1 cellular context compared by ENCODE assay signal in the genomic region with DNA sequence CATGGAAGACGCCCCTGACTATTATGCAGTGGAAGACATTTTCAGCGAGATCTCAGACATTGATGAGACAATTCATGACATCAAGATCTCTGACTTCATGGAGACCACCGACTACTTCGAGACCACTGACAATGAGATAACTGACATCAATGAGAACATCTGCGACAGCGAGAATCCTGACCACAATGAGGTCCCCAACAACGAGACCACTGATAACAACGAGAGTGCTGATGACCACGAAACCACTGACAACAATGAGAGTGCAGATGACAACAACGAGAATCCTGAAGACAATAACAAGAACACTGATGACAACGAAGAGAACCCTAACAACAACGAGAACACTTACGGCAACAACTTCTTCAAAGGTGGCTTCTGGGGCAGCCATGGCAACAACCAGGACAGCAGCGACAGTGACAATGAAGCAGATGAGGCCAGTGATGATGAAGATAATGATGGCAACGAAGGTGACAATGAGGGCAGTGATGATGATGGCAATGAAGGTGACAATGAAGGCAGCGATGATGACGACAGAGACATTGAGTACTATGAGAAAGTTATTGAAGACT.
TF ChIP-seq lines count a peak whose summit lies in the region.

No MANE protein-coding gene starts in this region.

TF ChIP-seq in HEK293, 187 proteins besides CTCF, POLR2A, EP300 and RAD21 (continued from another document):
- TF ChIP-seq, protein P1, sequence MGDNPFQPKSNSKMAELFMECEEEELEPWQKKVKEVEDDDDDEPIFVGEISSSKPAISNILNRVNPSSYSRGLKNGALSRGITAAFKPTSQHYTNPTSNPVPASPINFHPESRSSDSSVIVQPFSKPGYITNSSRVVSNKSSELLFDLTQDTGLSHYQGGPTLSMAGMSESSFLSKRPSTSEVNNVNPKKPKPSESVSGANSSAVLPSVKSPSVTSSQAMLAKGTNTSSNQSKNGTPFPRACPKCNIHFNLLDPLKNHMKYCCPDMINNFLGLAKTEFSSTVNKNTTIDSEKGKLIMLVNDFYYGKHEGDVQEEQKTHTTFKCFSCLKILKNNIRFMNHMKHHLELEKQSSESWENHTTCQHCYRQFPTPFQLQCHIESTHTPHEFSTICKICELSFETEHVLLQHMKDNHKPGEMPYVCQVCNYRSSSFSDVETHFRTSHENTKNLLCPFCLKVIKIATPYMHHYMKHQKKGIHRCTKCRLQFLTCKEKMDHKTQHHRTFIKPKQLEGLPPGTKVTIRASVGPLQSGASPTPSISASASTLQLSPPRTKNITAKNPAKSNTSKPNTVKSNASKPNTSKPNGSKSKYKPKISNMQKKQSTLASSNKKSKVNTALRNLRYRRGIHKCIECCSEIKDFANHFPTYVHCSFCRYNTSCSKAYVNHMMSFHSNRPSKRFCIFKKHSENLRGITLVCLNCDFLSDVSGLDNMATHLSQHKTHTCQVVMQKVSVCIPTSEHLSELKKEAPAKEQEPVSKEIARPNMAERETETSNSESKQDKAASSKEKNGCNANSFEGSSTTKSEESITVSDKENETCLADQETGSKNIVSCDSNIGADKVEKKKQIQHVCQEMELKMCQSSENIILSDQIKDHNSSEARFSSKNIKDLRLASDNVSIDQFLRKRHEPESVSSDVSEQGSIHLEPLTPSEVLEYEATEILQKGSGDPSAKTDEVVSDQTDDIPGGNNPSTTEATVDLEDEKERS (tag by site-specific recombination; IDR thresholded peaks at IDR 0.05) = no peak
- no peak for TF ChIP-seq ZNF585B (tag by site-specific recombination; IDR thresholded peaks at IDR 0.05)
- no peak for TF ChIP-seq SCRT2 (tag by site-specific recombination; IDR thresholded peaks at IDR 0.05)
- TF ChIP-seq, protein P2, sequence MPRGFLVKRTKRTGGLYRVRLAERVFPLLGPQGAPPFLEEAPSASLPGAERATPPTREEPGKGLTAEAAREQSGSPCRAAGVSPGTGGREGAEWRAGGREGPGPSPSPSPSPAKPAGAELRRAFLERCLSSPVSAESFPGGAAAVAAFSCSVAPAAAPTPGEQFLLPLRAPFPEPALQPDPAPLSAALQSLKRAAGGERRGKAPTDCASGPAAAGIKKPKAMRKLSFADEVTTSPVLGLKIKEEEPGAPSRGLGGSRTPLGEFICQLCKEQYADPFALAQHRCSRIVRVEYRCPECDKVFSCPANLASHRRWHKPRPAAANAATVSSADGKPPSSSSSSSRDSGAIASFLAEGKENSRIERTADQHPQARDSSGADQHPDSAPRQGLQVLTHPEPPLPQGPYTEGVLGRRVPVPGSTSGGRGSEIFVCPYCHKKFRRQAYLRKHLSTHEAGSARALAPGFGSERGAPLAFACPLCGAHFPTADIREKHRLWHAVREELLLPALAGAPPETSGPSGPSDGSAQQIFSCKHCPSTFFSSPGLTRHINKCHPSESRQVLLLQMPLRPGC (tag by site-specific recombination; IDR thresholded peaks at IDR 0.05) = no peak
- no peak for TF ChIP-seq ZNF2 (tag by site-specific recombination; IDR thresholded peaks at IDR 0.05)
- TF ChIP-seq ZNF274 (IDR thresholded peaks at IDR 0.05; ENCODE audit: low read length) = no peak
- TF ChIP-seq ZNF274 (tag by site-specific recombination; IDR thresholded peaks at IDR 0.05; ENCODE audit: borderline replicate concordance) = no peak
- TF ChIP-seq, protein P3, sequence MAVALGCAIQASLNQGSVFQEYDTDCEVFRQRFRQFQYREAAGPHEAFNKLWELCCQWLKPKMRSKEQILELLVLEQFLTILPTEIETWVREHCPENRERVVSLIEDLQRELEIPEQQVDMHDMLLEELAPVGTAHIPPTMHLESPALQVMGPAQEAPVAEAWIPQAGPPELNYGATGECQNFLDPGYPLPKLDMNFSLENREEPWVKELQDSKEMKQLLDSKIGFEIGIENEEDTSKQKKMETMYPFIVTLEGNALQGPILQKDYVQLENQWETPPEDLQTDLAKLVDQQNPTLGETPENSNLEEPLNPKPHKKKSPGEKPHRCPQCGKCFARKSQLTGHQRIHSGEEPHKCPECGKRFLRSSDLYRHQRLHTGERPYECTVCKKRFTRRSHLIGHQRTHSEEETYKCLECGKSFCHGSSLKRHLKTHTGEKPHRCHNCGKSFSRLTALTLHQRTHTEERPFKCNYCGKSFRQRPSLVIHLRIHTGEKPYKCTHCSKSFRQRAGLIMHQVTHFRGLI (tag by site-specific recombination; IDR thresholded peaks at IDR 0.05) = no peak
